In the genomic region with DNA sequence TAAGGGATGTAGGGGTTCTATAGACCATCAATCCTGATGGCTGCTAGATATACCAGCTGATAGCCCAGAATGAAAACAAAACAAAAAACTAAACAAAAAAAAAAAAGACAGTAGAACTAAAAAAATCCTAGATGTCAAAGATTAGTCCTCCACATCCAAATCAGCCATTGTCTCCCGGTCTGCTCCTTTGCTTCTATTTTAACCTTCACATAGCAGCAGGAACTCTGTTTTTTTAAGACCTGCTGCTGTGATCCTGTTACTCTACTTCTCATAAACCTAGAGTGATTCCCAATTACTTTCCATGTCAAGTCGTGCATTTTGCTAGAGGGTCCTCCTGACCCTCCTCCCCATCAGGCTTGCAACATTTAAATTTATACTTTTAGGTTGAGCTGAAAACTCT, we compare ENCODE assay signal across 1 cellular context.
TF ChIP-seq lines count a peak whose summit lies in the region.

No MANE protein-coding gene starts in this region.

TF ChIP-seq in endothelial cell of umbilical vein, 7 proteins besides CTCF, POLR2A, EP300 and RAD21:
- TF ChIP-seq GATA2 (IDR thresholded peaks at IDR 0.05; ENCODE audit: insufficient read depth, insufficient read length, low read depth, low read length), result no peak
- TF ChIP-seq MYC (IDR thresholded peaks at IDR 0.05; ENCODE audit: low read depth, low read length), result no peak
- TF ChIP-seq, protein P1, sequence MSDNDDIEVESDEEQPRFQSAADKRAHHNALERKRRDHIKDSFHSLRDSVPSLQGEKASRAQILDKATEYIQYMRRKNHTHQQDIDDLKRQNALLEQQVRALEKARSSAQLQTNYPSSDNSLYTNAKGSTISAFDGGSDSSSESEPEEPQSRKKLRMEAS (IDR thresholded peaks at IDR 0.05; ENCODE audit: insufficient read depth, insufficient read length), result no peak
- no peak for TF ChIP-seq EZH2 (IDR thresholded peaks at IDR 0.05; ENCODE audit: borderline replicate concordance, low read depth, low read length, severe bottlenecking)
- TF ChIP-seq POLR2AphosphoS5 (IDR thresholded peaks at IDR 0.05; ENCODE audit: insufficient read depth, low read depth, low read length), result no peak
- no peak for TF ChIP-seq FOS (IDR thresholded peaks at IDR 0.05; ENCODE audit: borderline replicate concordance, insufficient read depth, low read length)
- no peak for TF ChIP-seq JUN (IDR thresholded peaks at IDR 0.05; ENCODE audit: borderline replicate concordance, insufficient read depth, insufficient read length, low read depth)
TF ChIP-seq in endothelial cell of umbilical vein: peak in this region for 0.
